In genomic region chr17:64506576-64507417, GRCh38 we compare ENCODE assay signal across 1 cellular context.
TF ChIP-seq lines count a peak whose summit lies in the region.

CEP95 (plus strand) TSS chr17:64506977; CDS start chr17:64507098, 121 bp downstream.

TF ChIP-seq in HEK293, 187 proteins besides CTCF, POLR2A, EP300 and RAD21 (continued from another document and continues in another):
- TF ChIP-seq ZBTB26 (tag by site-specific recombination; optimal IDR thresholded peaks at IDR 0.05) (peak; percentile 82), SALL2 (tag by site-specific recombination; IDR thresholded peaks at IDR 0.05; ENCODE audit: borderline replicate concordance) (no peak), SP3 (tag by site-specific recombination; IDR thresholded peaks at IDR 0.05) (peak; percentile 92), ZNF610 (tag by site-specific recombination; IDR thresholded peaks at IDR 0.05; ENCODE audit: borderline replicate concordance) (peak; percentile 72), ZNF114 (tag by site-specific recombination; IDR thresholded peaks at IDR 0.05) (no peak), ZBTB6 (tag by site-specific recombination; IDR thresholded peaks at IDR 0.05) (no peak), ZNF202 (tag by site-specific recombination; IDR thresholded peaks at IDR 0.05; ENCODE audit: borderline replicate concordance) (no peak), ZXDB (tag by site-specific recombination; IDR thresholded peaks at IDR 0.05) (peak; percentile 94), GLI4 (tag by site-specific recombination; IDR thresholded peaks at IDR 0.05) (no peak), ZNF792 (tag by site-specific recombination; IDR thresholded peaks at IDR 0.05) (no peak), ELK4 (IDR thresholded peaks at IDR 0.05; ENCODE audit: borderline replicate concordance, low read depth, low read length) (no peak; the same call in 1 of the 2 replicates), ZSCAN16 (tag by site-specific recombination; IDR thresholded peaks at IDR 0.05) (0 out of 2 replicates have a peak, but pooled peaks have one; percentile 30), WT1 (tag by site-specific recombination; IDR thresholded peaks at IDR 0.05) (no peak), ZNF510 (tag by site-specific recombination; IDR thresholded peaks at IDR 0.05; ENCODE audit: insufficient replicate concordance) (no peak), ZNF530 (tag by site-specific recombination; IDR thresholded peaks at IDR 0.05; ENCODE audit: low read depth) (no peak), ZNF155 (tag by site-specific recombination; IDR thresholded peaks at IDR 0.05) (no peak), ZNF626 (tag by site-specific recombination; IDR thresholded peaks at IDR 0.05) (0 out of 2 replicates have a peak, but pooled peaks have one; percentile 48), ZNF560 (tag by site-specific recombination; IDR thresholded peaks at IDR 0.05; ENCODE audit: borderline replicate concordance) (no peak), AEBP2 (tag by site-specific recombination; IDR thresholded peaks at IDR 0.05; ENCODE audit: borderline replicate concordance) (no peak), ZNF302 (tag by site-specific recombination; IDR thresholded peaks at IDR 0.05; ENCODE audit: low read depth) (no peak), SCRT2 (tag by site-specific recombination; IDR thresholded peaks at IDR 0.05) (no peak), ZSCAN18 (tag by site-specific recombination; IDR thresholded peaks at IDR 0.05) (0 out of 2 replicates have a peak, but pooled peaks have one; percentile 53), SCRT1 (tag by site-specific recombination; IDR thresholded peaks at IDR 0.05; ENCODE audit: borderline replicate concordance) (no peak), ZFP37 (tag by site-specific recombination; IDR thresholded peaks at IDR 0.05) (peak; percentile 79), ZSCAN5A (tag by site-specific recombination; IDR thresholded peaks at IDR 0.05) (no peak), BCL11A (tag by site-specific recombination; IDR thresholded peaks at IDR 0.05; ENCODE audit: low read depth) (no peak), REPIN1 (tag by site-specific recombination; IDR thresholded peaks at IDR 0.05; ENCODE audit: low read depth) (0 out of 2 replicates have a peak, but pooled peaks have one; percentile 12), ZNF623 (tag by site-specific recombination; IDR thresholded peaks at IDR 0.05) (no peak), ZNF549 (tag by site-specific recombination; IDR thresholded peaks at IDR 0.05) (no peak), ZNF558 (tag by site-specific recombination; IDR thresholded peaks at IDR 0.05) (peak; percentile 61), SP2 (tag by site-specific recombination; IDR thresholded peaks at IDR 0.05) (peak; percentile 81), ZNF184 (tag by site-specific recombination; IDR thresholded peaks at IDR 0.05) (no peak), ZNF426 (tag by site-specific recombination; IDR thresholded peaks at IDR 0.05) (no peak), ZNF248 (tag by site-specific recombination; IDR thresholded peaks at IDR 0.05) (no peak), KLF10 (tag by site-specific recombination; IDR thresholded peaks at IDR 0.05) (peak; percentile 66), PRDM6 (tag by site-specific recombination; IDR thresholded peaks at IDR 0.05) (0 out of 2 replicates have a peak, but pooled peaks have one; percentile 30), KLF7 (tag by site-specific recombination; IDR thresholded peaks at IDR 0.05; ENCODE audit: borderline replicate concordance) (peak; percentile 80), ZSCAN30 (tag by site-specific recombination; IDR thresholded peaks at IDR 0.05) (peak; percentile 95), ZNF324 (tag by site-specific recombination; IDR thresholded peaks at IDR 0.05) (peak; percentile 91), ZNF645 (tag by site-specific recombination; IDR thresholded peaks at IDR 0.05) (no peak), TRIM28 (IDR thresholded peaks at IDR 0.05; ENCODE audit: borderline replicate concordance, low read length) (no peak), OSR2 (tag by site-specific recombination; IDR thresholded peaks at IDR 0.05) (no peak), SP7 (tag by site-specific recombination; IDR thresholded peaks at IDR 0.05) (peak; percentile 83), ZNF585B (tag by site-specific recombination; IDR thresholded peaks at IDR 0.05) (no peak), ZNF529 (tag by site-specific recombination; IDR thresholded peaks at IDR 0.05; ENCODE audit: insufficient replicate concordance) (no peak), ZNF518A (tag by site-specific recombination; conservative IDR thresholded peaks at IDR 0.05; ENCODE audit: low read depth) (peak; percentile 51), ZNF174 (tag by site-specific recombination; IDR thresholded peaks at IDR 0.05) (no peak), KLF9 (tag by site-specific recombination; IDR thresholded peaks at IDR 0.05; ENCODE audit: low read depth) (peak; percentile 82; the same call in 1 of the 2 replicates), ZNF449 (tag by site-specific recombination; IDR thresholded peaks at IDR 0.05) (no peak), ZBTB21 (tag by site-specific recombination; IDR thresholded peaks at IDR 0.05) (peak; percentile 80), ZNF473 (tag by site-specific recombination; IDR thresholded peaks at IDR 0.05) (no peak)
